Comparison of ENCODE assay signal across 8 cellular contexts in genomic region chr1:153849487-153850185, GRCh38.
A peak's percentile ranks its signal among the peaks of the same experiment; 100 is the strongest.
DNase-seq lines count a peak whose midpoint lies in the region; ATAC-seq and TF ChIP-seq lines count a peak whose summit lies in the region.

No MANE protein-coding gene starts in this region.

- no peaks in the 10 kb centered on the region for H3K9me3 ChIP-seq in transverse colon

- no peaks in the 10 kb centered on the region for H3K4me1 ChIP-seq in transverse colon

- no peaks in the 10 kb centered on the region for H3K27me3 ChIP-seq in transverse colon

- no peaks in the 10 kb centered on the region for H3K9me3 Mint-ChIP-seq in activated T-helper 2 cell treated with anti-CD3 and anti-CD28 coated beads, Interferon-gamma antibody, Interleukin-2, Interleukin-4, amounts not matched to agents 10 μg/mL and 5 μg/mL and 100 μg/mL, durations not matched to agents 14 hours and 24 hours and 36 hours

- H3K27ac ChIP-seq in transverse colon: peak overlapping the region in 1 of 4 donors; percentile 33

- intact Hi-C loops in activated T-helper 2 cell treated with anti-CD3 and anti-CD28 coated beads, Interferon-gamma antibody, Interleukin-2, Interleukin-4, amounts not matched to agents 10 μg/mL and 5 μg/mL and 100 μg/mL, durations not matched to agents 14 hours and 24 hours and 36 hours (cut with micrococcal nuclease): loop anchor here (5.0 kb wide), 2 partner anchors 38 to 73 kb away; partner anchors contain the start of gene GATAD2B
- intact Hi-C loops in transverse colon (cut with DNase I; ENCODE audit: low total_unique reads): no loop called here

- H3K36me3 ChIP-seq in transverse colon: no peaks in the 10 kb centered on the region

- TF ChIP-seq POLR2A in transverse colon (IDR thresholded peaks at IDR 0.05): no peak

- TF ChIP-seq CTCF in transverse colon (IDR thresholded peaks at IDR 0.05): no peak

- H3K4me3 ChIP-seq in transverse colon: no peak overlapping the region

- H3K27me3 Mint-ChIP-seq in activated T-helper 2 cell treated with anti-CD3 and anti-CD28 coated beads, Interferon-gamma antibody, Interleukin-2, Interleukin-4, amounts not matched to agents 10 μg/mL and 5 μg/mL and 100 μg/mL, durations not matched to agents 14 hours and 24 hours and 36 hours (ENCODE audit: low read depth): no peaks in the 10 kb centered on the region

- ATAC-seq in GM21423 (IDR thresholded peaks at IDR 0.05; ENCODE audit: unreplicated experiment) (peak; percentile 75), HG03571 (IDR thresholded peaks at IDR 0.05; ENCODE audit: unreplicated experiment) (peak; percentile 67)

- no peak for TF ChIP-seq EP300 in transverse colon (IDR thresholded peaks at IDR 0.05; ENCODE audit: low read depth)

- H3K4me3 Mint-ChIP-seq in activated T-helper 2 cell treated with anti-CD3 and anti-CD28 coated beads, Interferon-gamma antibody, Interleukin-2, Interleukin-4, amounts not matched to agents 10 μg/mL and 5 μg/mL and 100 μg/mL, durations not matched to agents 14 hours and 24 hours and 36 hours (ENCODE audit: low read depth): peak overlapping the region; percentile 17

- in situ Hi-C loops in transverse colon (cut with MboI; ENCODE audit: low pct_ligation_motif_present in 1 of 4, low pct_unique_long_range_greater_than_20kb in 1 of 4, low sequenced_read_pairs in 3 of 4): no loop called here

- peaks cover 40% of the 10 kb centered on the region for H3K36me3 Mint-ChIP-seq in activated T-helper 2 cell treated with anti-CD3 and anti-CD28 coated beads, Interferon-gamma antibody, Interleukin-2, Interleukin-4, amounts not matched to agents 10 μg/mL and 5 μg/mL and 100 μg/mL, durations not matched to agents 14 hours and 24 hours and 36 hours (ENCODE audit: low read depth)

- peaks cover 21% of the 10 kb centered on the region for H3K4me1 Mint-ChIP-seq in activated T-helper 2 cell treated with anti-CD3 and anti-CD28 coated beads, Interferon-gamma antibody, Interleukin-2, Interleukin-4, amounts not matched to agents 10 μg/mL and 5 μg/mL and 100 μg/mL, durations not matched to agents 14 hours and 24 hours and 36 hours (ENCODE audit: low read depth)

- H3K27ac Mint-ChIP-seq in activated T-helper 2 cell treated with anti-CD3 and anti-CD28 coated beads, Interferon-gamma antibody, Interleukin-2, Interleukin-4, amounts not matched to agents 10 μg/mL and 5 μg/mL and 100 μg/mL, durations not matched to agents 14 hours and 24 hours and 36 hours: peak overlapping the region; percentile 91

- DNase-seq in GF-D8 (lab: John Stamatoyannopoulos, UW) (peak; percentile 13), transverse colon (no peak), DMS153 treated with DMSO at 0.1 percent for 48 hours (lab: John Stamatoyannopoulos, UW; ENCODE audit: unreplicated experiment) (no peak), islet precursor cell (no peak)
- no peak for DNase-seq in activated T-helper 2 cell treated with anti-CD3 and anti-CD28 coated beads, Interferon-gamma antibody, Interleukin-2, Interleukin-4, amounts not matched to agents 10 μg/mL and 5 μg/mL and 100 μg/mL, durations not matched to agents 14 hours and 24 hours and 36 hours (ENCODE audit: low spot score)
- DNase-seq in activated effector memory CD4-positive, alpha-beta T cell treated with anti-CD3 and anti-CD28 coated beads, Interleukin-2, amount 50 U/mL, for 16 hours: no peak

- 57 to 73% methylated on average over 3 to 5 of the region's 5 CpGs for WGBS in transverse colon (ENCODE audit: low coverage in 1 of 2), 2 donors
